Comparison of ENCODE assay signal across 16 cellular contexts in the genomic region with DNA sequence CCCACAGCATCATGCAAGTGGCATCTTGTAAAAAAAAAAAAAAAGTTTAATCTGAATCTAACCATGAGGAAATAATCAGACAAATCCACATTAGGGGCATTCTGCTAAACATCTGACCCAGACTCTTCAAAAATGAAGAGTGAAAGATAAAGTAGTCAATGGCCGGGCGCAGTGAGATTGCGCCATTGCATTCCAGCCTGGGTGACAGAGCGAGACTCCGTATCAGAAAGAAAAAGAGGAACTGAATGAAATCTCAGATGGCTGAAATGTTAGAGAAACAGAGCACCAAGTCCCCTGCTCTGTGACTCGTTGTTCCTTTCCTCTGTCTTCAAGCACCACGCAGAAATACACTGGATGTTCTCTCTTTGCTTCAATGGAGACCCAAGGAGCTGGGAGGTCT. TPM values are rescaled to one million over a fixed set of nuclear protein-coding genes. Genes with fewer than 3 reads are reported as not detected.
A peak's percentile ranks its signal among the peaks of the same experiment; 100 is the strongest.
DNase-seq lines count a peak whose midpoint lies in the region; ATAC-seq and TF ChIP-seq lines count a peak whose summit lies in the region.
"Had no signal": no experiment of that assay in that cellular context is flagged by ENCODE, and none has a peak within 500 bp of the region (broad histone marks: within the 10 kb centered on the region; RNA-seq: fewer than 3 reads in every experiment).

No MANE protein-coding gene starts in this region.

- peak overlapping the region; percentile 50 for H3K4me2 ChIP-seq in OCI-LY3 (ENCODE audit: low read length)

- no peak overlapping the region for H3K27ac ChIP-seq in OCI-LY3 (ENCODE audit: low read length)
- peak overlapping the region; percentile 77 for H3K27ac ChIP-seq in left ventricle myocardium inferior (replicated peaks)
- peak overlapping the region; percentile 69 to 86 (median 78) for H3K27ac ChIP-seq in spleen
- H3K27ac ChIP-seq in prostate gland, result no peak overlapping the region
- H3K27ac ChIP-seq: colonic mucosa had no signal

- H3K4me3 ChIP-seq in OCI-LY3 (ENCODE audit: low read length), result peak overlapping the region; percentile 12
- H3K4me3 ChIP-seq in left ventricle myocardium inferior, result no peak overlapping the region
- no peak overlapping the region for H3K4me3 ChIP-seq in spleen
- no peak overlapping the region for H3K4me3 ChIP-seq in prostate gland
- H3K4me3 ChIP-seq: colonic mucosa had no signal

- DNase-seq in left ventricle myocardium inferior, result no peak
- no peak for DNase-seq in spleen
- DNase-seq in prostate gland (ENCODE audit: low spot score), result no peak
- DNase-seq: activated CD8-positive, alpha-beta T cell treated with anti-CD3 and anti-CD28 coated beads, Interleukin-2, amount 10 ng/mL, durations not matched to agents 7 days and 5 days; CD8-positive, alpha-beta T cell; colonic mucosa; kidney glomerular epithelial cell; NCI-H1694 treated with DMSO at 0.1 percent for 48 hours; NCI-H748 treated with DMSO at 0.1 percent for 48 hours; stimulated activated naive CD4-positive, alpha-beta T cell treated with Interleukin-2 at 50 U/mL for 16 hours had no signal

- TF ChIP-seq POLR2A in spleen (IDR thresholded peaks at IDR 0.05) (no peak), prostate gland (IDR thresholded peaks at IDR 0.05) (no peak)

- peak overlapping the region; percentile 1; the same call in 1 of the 2 replicates for H3K9ac ChIP-seq in OCI-LY3 (ENCODE audit: low read length)

- WGBS in spleen, 5 donors, result 21 to 47% (median 35%) methylated on average over 7 of the region's 7 CpGs
- 88% methylated on average over 7 of the region's 7 CpGs for WGBS in prostate gland

- TF ChIP-seq CTCF in OCI-LY3 (IDR thresholded peaks at IDR 0.05; ENCODE audit: low read depth, low read length) (no peak), left ventricle myocardium inferior (IDR thresholded peaks at IDR 0.05; ENCODE audit: borderline replicate concordance) (no peak), spleen (IDR thresholded peaks at IDR 0.05 in 8 of 11, conservative IDR thresholded peaks at IDR 0.05 in 3 of 11) (no peak), prostate gland (IDR thresholded peaks at IDR 0.05) (no peak)

- intact Hi-C loops in left ventricle myocardium inferior (cut with micrococcal nuclease) (no loop called here), spleen (cut with DNase I; ENCODE audit: low total_unique reads) (no loop called here), prostate gland (cut with DNase I) (no loop called here)

- H3K36me3 ChIP-seq in OCI-LY3 (replicated peaks; ENCODE audit: low read depth, low read length) (no peaks in the 10 kb centered on the region), left ventricle myocardium inferior (no peaks in the 10 kb centered on the region), spleen (no peaks in the 10 kb centered on the region), prostate gland (no peaks in the 10 kb centered on the region)
- H3K36me3 ChIP-seq: colonic mucosa had no signal

- no peaks in the 10 kb centered on the region for H4K20me1 ChIP-seq in OCI-LY3 (ENCODE audit: insufficient read depth, low read length)

- H3K9me3 ChIP-seq in OCI-LY3 (ENCODE audit: insufficient read depth, low read length) (no peaks in the 10 kb centered on the region), left ventricle myocardium inferior (replicated peaks) (no peaks in the 10 kb centered on the region), spleen (no peaks in the 10 kb centered on the region), prostate gland (no peaks in the 10 kb centered on the region)
- H3K9me3 ChIP-seq: colonic mucosa had no signal

- H2AFZ ChIP-seq in OCI-LY3 (ENCODE audit: low read depth, low read length), result no peak overlapping the region

- peaks cover 12% of the 10 kb centered on the region for H3K27me3 ChIP-seq in OCI-LY3 (ENCODE audit: low read depth, low read length)
- H3K27me3 ChIP-seq in left ventricle myocardium inferior (ENCODE audit: low read depth), result no peaks in the 10 kb centered on the region
- H3K27me3 ChIP-seq in spleen (replicated peaks in 1 of 7), result no peaks in the 10 kb centered on the region
- no peaks in the 10 kb centered on the region for H3K27me3 ChIP-seq in prostate gland (replicated peaks; ENCODE audit: insufficient read depth)
- H3K27me3 ChIP-seq: colonic mucosa had no signal

- no peaks in the 10 kb centered on the region for H3K79me2 ChIP-seq in OCI-LY3 (ENCODE audit: low read length)

- peaks cover 42% of the 10 kb centered on the region for H3K4me1 ChIP-seq in OCI-LY3 (ENCODE audit: low read length)
- peaks cover 23% of the 10 kb centered on the region for H3K4me1 ChIP-seq in left ventricle myocardium inferior
- peaks cover 38 to 96% (median 88%) of the 10 kb centered on the region in 6 donors for H3K4me1 ChIP-seq in spleen
- H3K4me1 ChIP-seq in prostate gland (replicated peaks), result no peaks in the 10 kb centered on the region
- H3K4me1 ChIP-seq: colonic mucosa had no signal

- peak; percentile 45 for ATAC-seq in GM21723 (IDR thresholded peaks at IDR 0.05; ENCODE audit: unreplicated experiment)
- ATAC-seq in HG03457 (IDR thresholded peaks at IDR 0.05; ENCODE audit: unreplicated experiment), result no peak
- ATAC-seq in GM18519 (IDR thresholded peaks at IDR 0.05; ENCODE audit: low FRiP score, unreplicated experiment), result no peak
- no peak for ATAC-seq in HG02571 (IDR thresholded peaks at IDR 0.05; ENCODE audit: unreplicated experiment)
- ATAC-seq: activated CD8-positive, alpha-beta T cell treated with anti-CD3 and anti-CD28 coated beads, Interleukin-2, amount 10 ng/mL, durations not matched to agents 7 days and 5 days; CD8-positive, alpha-beta T cell; T-cell had no signal

RNA-seq across cellular contexts. Expression of a gene that starts 12.7 kb away (rescaled TPM):
- total RNA-seq in left ventricle myocardium inferior (4.6 TPM), spleen (10 to 100 TPM; 26.3 to 43.6 (median 40.5) TPM), prostate gland (10 to 100 TPM; 32.1 to 39.3 TPM)
- 10 to 100 TPM; 20.1 to 27.4 (median 26.4) TPM for polyA plus RNA-seq in spleen

RNA-seq across cellular contexts. Expression of a gene that starts 36.4 kb away (rescaled TPM):
- 7.0 TPM for total RNA-seq in left ventricle myocardium inferior
- total RNA-seq in spleen, result 10 to 100 TPM; 40.0 to 79.7 (median 67.1) TPM
- polyA plus RNA-seq in spleen, result 10 to 100 TPM; 10.3 to 17.7 (median 11.5) TPM
- 10 to 100 TPM in 1 of 2 donors, 1 to 10 TPM in 1; 5.8 to 12.3 TPM for total RNA-seq in prostate gland

RNA-seq across cellular contexts. Expression of a gene that starts 52.1 kb away (rescaled TPM):
- 17.7 TPM for total RNA-seq in left ventricle myocardium inferior
- total RNA-seq in spleen, result 10 to 100 TPM; 16.0 to 33.4 (median 18.0) TPM
- polyA plus RNA-seq in spleen, result 10 to 100 TPM in 2 of 3 donors, 1 to 10 TPM in 1; 8.4 to 14.6 (median 11.2) TPM
- 1 to 10 TPM; 4.4 to 8.6 TPM for total RNA-seq in prostate gland

Comparison
In these comparisons a context has a peak if more than half of its experiments do, and no peak if none do; other contexts are left out.
1. H3K27ac ChIP-seq: peak in left ventricle myocardium inferior (single experiment) and spleen (8 of 8); none in OCI-LY3 (single experiment) and prostate gland (0 of 2).